In the genomic region with DNA sequence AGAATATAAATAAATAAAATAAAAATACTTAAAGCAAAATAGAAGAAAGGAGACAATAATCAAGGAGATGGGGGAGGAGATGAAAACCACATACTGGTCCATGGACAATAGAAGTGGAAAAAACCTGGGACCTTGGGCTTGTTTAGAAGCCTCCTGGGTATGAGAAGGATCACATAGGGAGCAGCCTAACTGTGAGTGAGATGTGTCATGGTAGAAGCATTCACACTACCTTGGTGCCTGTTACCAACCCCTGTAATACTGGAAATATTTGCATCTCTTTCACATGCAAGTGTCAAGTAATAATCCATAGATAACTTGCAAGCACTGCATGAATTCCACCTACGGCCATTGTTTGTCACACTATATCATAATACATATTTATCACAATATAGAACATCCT, we compare ENCODE assay signal across 15 cellular contexts. TPM values are rescaled to one million over a fixed set of nuclear protein-coding genes. Genes with fewer than 3 reads are reported as not detected.
DNase-seq lines count a peak whose midpoint lies in the region; ATAC-seq and TF ChIP-seq lines count a peak whose summit lies in the region.
"Had no signal": no experiment of that assay in that cellular context is flagged by ENCODE, and none has a peak within 500 bp of the region (broad histone marks: within the 10 kb centered on the region; RNA-seq: fewer than 3 reads in every experiment).

No MANE protein-coding gene starts in this region.

- no peaks in the 10 kb centered on the region for H3K4me1 Mint-ChIP-seq in endothelial cell (ENCODE audit: unreplicated experiment)
- H3K4me1 Mint-ChIP-seq: CD4-positive, alpha-beta memory T cell had no signal

- no peaks in the 10 kb centered on the region for H3K9me3 Mint-ChIP-seq in endothelial cell (ENCODE audit: unreplicated experiment)

- H3K4me3 Mint-ChIP-seq in endothelial cell (ENCODE audit: unreplicated experiment): no peak overlapping the region
- H3K4me3 Mint-ChIP-seq: CD4-positive, alpha-beta memory T cell had no signal

- H3K27ac ChIP-seq in foreskin keratinocyte (no peak overlapping the region), mesendoderm (ENCODE audit: low read depth, low read length) (no peak overlapping the region)

- peak; percentile 33 for DNase-seq in epithelial cell of esophagus (ENCODE audit: low read depth)
- peak in 1 of 2 donors; percentile 58 for DNase-seq in foreskin keratinocyte
- peak; percentile 28 for DNase-seq in mesendoderm
- no peak for DNase-seq in endothelial cell (ENCODE audit: low spot score)
- no peak for DNase-seq in cerebellum (ENCODE audit: low spot score)
- DNase-seq: C1 segment of cervical spinal cord; Calu3; CD4-positive, alpha-beta memory T cell; COR-L47; DMS53; DMS79 treated with DMSO at 0.1 percent for 48 hours; GF-D8; H7; HCEC 1CT had no signal

- no peak overlapping the region for H3K56ac ChIP-seq in mesendoderm (ENCODE audit: low read length)

- H4K5ac ChIP-seq in mesendoderm (ENCODE audit: low read length): no peak overlapping the region

- peaks cover 5% of the 10 kb centered on the region for H3K36me3 Mint-ChIP-seq in endothelial cell (ENCODE audit: low read depth, unreplicated experiment)

- no peak overlapping the region for H4K8ac ChIP-seq in mesendoderm (ENCODE audit: low read depth, low read length)

- no peaks in the 10 kb centered on the region for H3K36me3 ChIP-seq in mesendoderm (ENCODE audit: control insufficient read depth, insufficient read depth, low read length)

- no peak overlapping the region for H3K4me2 ChIP-seq in mesendoderm (ENCODE audit: low read length)

- H3K79me2 ChIP-seq in mesendoderm (ENCODE audit: control insufficient read depth, insufficient read depth, low read length): no peaks in the 10 kb centered on the region

- H2BK120ac ChIP-seq in mesendoderm (ENCODE audit: low read depth, low read length): no peak overlapping the region

- no peak for TF ChIP-seq CTCF in epithelial cell of esophagus (IDR thresholded peaks at IDR 0.05; ENCODE audit: insufficient read depth, low read depth, low read length, missing control alignments)
- no peak for TF ChIP-seq CTCF in foreskin keratinocyte (conservative IDR thresholded peaks at IDR 0.05)
- no peak for TF ChIP-seq CTCF in endothelial cell (IDR thresholded peaks at IDR 0.05; ENCODE audit: unreplicated experiment)

- no peak overlapping the region for H3K9ac ChIP-seq in mesendoderm (ENCODE audit: low read length)

- no CpG with 5 or more reads among the region's 1 CpG for WGBS in mesendoderm (ENCODE audit: extremely low coverage, insufficient coverage, low lambda C conversion rate)

- H2BK5ac ChIP-seq in mesendoderm (ENCODE audit: low read length): no peak overlapping the region

- ATAC-seq in foreskin keratinocyte (peak; percentile 43), HG03521 (IDR thresholded peaks at IDR 0.05; ENCODE audit: unreplicated experiment) (no peak)

- H3K4me3 ChIP-seq in epithelial cell of esophagus (ENCODE audit: low read length): no peak overlapping the region
- H3K4me3 ChIP-seq in mesendoderm (ENCODE audit: low read length): no peak overlapping the region

- H2AK5ac ChIP-seq in mesendoderm (ENCODE audit: low read length): no peak overlapping the region

- no peak overlapping the region for H3K27ac Mint-ChIP-seq in endothelial cell (ENCODE audit: unreplicated experiment)
- H3K27ac Mint-ChIP-seq: CD4-positive, alpha-beta memory T cell had no signal

- H3K4ac ChIP-seq in mesendoderm (ENCODE audit: low read depth, low read length): no peak overlapping the region

- H3K23ac ChIP-seq in mesendoderm (ENCODE audit: low read length): no peak overlapping the region

- peaks cover 7% of the 10 kb centered on the region for H3K4me1 ChIP-seq in foreskin keratinocyte
- no peaks in the 10 kb centered on the region for H3K4me1 ChIP-seq in mesendoderm (ENCODE audit: control insufficient read depth, low read depth, low read length)

- H3K79me1 ChIP-seq in mesendoderm (ENCODE audit: low read length): no peaks in the 10 kb centered on the region

- H3K18ac ChIP-seq in mesendoderm (ENCODE audit: low read length): no peak overlapping the region

- no peak overlapping the region for H2BK15ac ChIP-seq in mesendoderm (replicated peaks; ENCODE audit: low read depth)

- H3K27me3 ChIP-seq in foreskin keratinocyte: no peaks in the 10 kb centered on the region
- H3K27me3 ChIP-seq in mesendoderm (ENCODE audit: insufficient read depth, low read length, poor library complexity): peaks cover 3% of the 10 kb centered on the region

- H3K27me3 Mint-ChIP-seq in endothelial cell (ENCODE audit: unreplicated experiment): no peaks in the 10 kb centered on the region

RNA-seq across cellular contexts. Expression of gene RNF103, which starts 23.2 kb away (rescaled TPM):
- total RNA-seq in foreskin keratinocyte (11.8 and 13.4 TPM in 2 replicates), endothelial cell (ENCODE audit: unreplicated experiment) (31.9 TPM), cerebellum (33.1 TPM)
- 6.5 and 6.6 TPM in 2 replicates for polyA plus RNA-seq in foreskin keratinocyte
- polyA plus RNA-seq in mesendoderm (2013, experiment 1 of 2): 4.3 TPM
- 4.2 TPM for polyA plus RNA-seq in mesendoderm (2013, experiment 2 of 2)

Comparison
In these comparisons a context has a peak if more than half of its experiments do, and no peak if none do; other contexts are left out.
1. DNase-seq: peak in epithelial cell of esophagus (single experiment) and mesendoderm (single experiment); none in endothelial cell (single experiment) and cerebellum (single experiment).